16 cellular contexts compared by ENCODE assay signal in genomic region chr6:137715589-137716045, GRCh38.
DNase-seq lines count a peak whose midpoint lies in the region; ATAC-seq, FAIRE-seq and TF ChIP-seq lines count a peak whose summit lies in the region.
"Had no signal": no experiment of that assay in that cellular context is flagged by ENCODE, and none has a peak within 500 bp of the region (broad histone marks: within the 10 kb centered on the region; RNA-seq: fewer than 3 reads in every experiment).

No MANE protein-coding gene starts in this region.

- intact Hi-C loops in right lobe of liver (cut with DNase I), result no loop called here
- intact Hi-C loops in HepG2 (cut with micrococcal nuclease; ENCODE audit: unreplicated experiment), result no loop called here

- no peak for TF ChIP-seq EP300 in HepG2 (IDR thresholded peaks at IDR 0.05; ENCODE audit: low read depth in 2 of 2, low read length in 2 of 2)
- no peak for TF ChIP-seq EP300 in HepG2 (CRISPR knock-in tag; IDR thresholded peaks at IDR 0.05; ENCODE audit: borderline replicate concordance)

- H3K4me3 ChIP-seq in right lobe of liver (no peak overlapping the region), HepG2 (replicated peaks in 1 of 3; ENCODE audit: insufficient read depth in 1 of 3, low read depth in 2 of 3, low read length in 3 of 3) (no peak overlapping the region), fibroblast of villous mesenchyme (ENCODE audit: low read depth, low read length) (no peak overlapping the region), thymus (ENCODE audit: low read length) (no peak overlapping the region)
- H3K4me3 ChIP-seq: heart left ventricle, lung, pancreas had no signal

- no peaks in the 10 kb centered on the region for H3K79me2 ChIP-seq in HepG2 (ENCODE audit: insufficient read depth, low read length)

- no peak for TF ChIP-seq RAD21 in HepG2 (CRISPR knock-in tag; IDR thresholded peaks at IDR 0.05)

- H3K9ac ChIP-seq in HepG2 (ENCODE audit: insufficient read depth, low read depth, low read length), result no peak overlapping the region

- 60% methylated on average over 4 of the region's 4 CpGs for WGBS in right lobe of liver (ENCODE audit: insufficient coverage, low coverage, low lambda C conversion rate, missing lambda C conversion rate)
- 88% methylated on average over 4 of the region's 4 CpGs for WGBS in HepG2 (ENCODE audit: low lambda C conversion rate)
- WGBS in thymus, result 33% methylated on average over 4 of the region's 4 CpGs

- TF ChIP-seq CTCF in right lobe of liver (IDR thresholded peaks at IDR 0.05) (no peak), HepG2 (CRISPR knock-in tag; IDR thresholded peaks at IDR 0.05) (no peak), fibroblast of villous mesenchyme (IDR thresholded peaks at IDR 0.05; ENCODE audit: insufficient read depth, low read depth, low read length) (no peak)

- POLR2A ChIA-PET in HepG2 (lab: Yijun Ruan, JAX), result interaction anchor here (1.3 kb wide), 1 partner anchor 79 kb away, joined by 4 read pairs; no protein-coding TSS in a partner anchor

- H3K27ac Mint-ChIP-seq in T-helper 17 cell, result peak overlapping the region; percentile 98
- H3K27ac Mint-ChIP-seq: activated B cell treated with CpG ODN at 0.5 μM for 24 hours had no signal

- peak overlapping the region; percentile 46 for H3K4me3 Mint-ChIP-seq in T-helper 17 cell
- H3K4me3 Mint-ChIP-seq: activated B cell treated with CpG ODN at 0.5 μM for 24 hours had no signal

- H3K4me2 ChIP-seq in HepG2 (ENCODE audit: low read depth, low read length), result no peak overlapping the region

- no peak overlapping the region for H2AFZ ChIP-seq in HepG2 (ENCODE audit: low read length)

- H3K36me3 Mint-ChIP-seq in T-helper 17 cell (ENCODE audit: low read depth), result no peaks in the 10 kb centered on the region

- TF ChIP-seq POLR2A in right lobe of liver (IDR thresholded peaks at IDR 0.05) (no peak), HepG2 (IDR thresholded peaks at IDR 0.05; ENCODE audit: insufficient read depth in 1 of 2, low read depth in 2 of 2, low read length in 2 of 2) (no peak)

- H3K27me3 ChIP-seq in right lobe of liver, result no peaks in the 10 kb centered on the region
- no peaks in the 10 kb centered on the region for H3K27me3 ChIP-seq in HepG2 (ENCODE audit: control insufficient read depth in 1 of 2, insufficient read depth in 2 of 2, low read length in 2 of 2)
- H3K27me3 ChIP-seq in thymus (ENCODE audit: control insufficient read depth, insufficient read depth), result no peaks in the 10 kb centered on the region
- H3K27me3 ChIP-seq: heart left ventricle, pancreas had no signal

- peaks cover 26% of the 10 kb centered on the region for H3K4me1 Mint-ChIP-seq in T-helper 17 cell

- in situ Hi-C loops in HepG2 (cut with HindIII; ENCODE audit: extremely low pct_ligation_motif_present, low pct_unique_long_range_greater_than_20kb), result no loop called here

- H3K4me1 ChIP-seq in right lobe of liver, result peaks cover 0 to 1% (median 0%) of the 10 kb centered on the region in 4 donors
- H3K4me1 ChIP-seq in HepG2 (ENCODE audit: insufficient read depth, low read length), result peaks cover 33% of the 10 kb centered on the region
- peaks cover 19% of the 10 kb centered on the region for H3K4me1 ChIP-seq in thymus (ENCODE audit: control insufficient read depth, insufficient read depth, low read length)
- H3K4me1 ChIP-seq: BE2C, pancreas had no signal

- DNase-seq in right lobe of liver, result no peak
- DNase-seq in HepG2 (ENCODE audit: low spot score), result no peak
- peak in 1 of 3 donors; percentile 20 for DNase-seq in T-helper 17 cell
- peak; percentile 69 for DNase-seq in fibroblast of villous mesenchyme (ENCODE audit: low read depth)
- DNase-seq in stimulated activated CD4-positive, alpha-beta T cell treated with anti-CD3 and anti-CD28 coated beads, Interleukin-2, amount 100 ng/mL, for 24 hours, result no peak
- no peak for DNase-seq in NCI-H2227 treated with DMSO at 0.1 percent for 48 hours (lab: John Stamatoyannopoulos, UW)
- DNase-seq: activated B cell treated with CpG ODN at 0.5 μM for 24 hours, BE2C, heart left ventricle, NCI-H146, NCI-H82, pancreas had no signal

- ATAC-seq in right lobe of liver, result peak; percentile 28 to 61 (median 51)
- ATAC-seq in HepG2, result no peak
- peak; percentile 84 for ATAC-seq in T-helper 17 cell
- no peak for ATAC-seq in GM21825 (IDR thresholded peaks at IDR 0.05; ENCODE audit: unreplicated experiment)

- FAIRE-seq in HepG2 (lab: Jason Lieb, UNC), result no peak
- FAIRE-seq: G401.6, pancreas had no signal

- H3K27ac ChIP-seq in right lobe of liver, result no peak overlapping the region
- H3K27ac ChIP-seq in HepG2 (ENCODE audit: extremely low read length, insufficient read depth, low read length), result no peak overlapping the region
- peak overlapping the region; percentile 46 for H3K27ac ChIP-seq in thymus (ENCODE audit: low read depth)
- H3K27ac ChIP-seq: pancreas had no signal

- BruUV-seq in HepG2 (replicated peaks; lab: Mats Ljungman, UMichigan), result no TSS peak

- H3K9me3 ChIP-seq in right lobe of liver (no peaks in the 10 kb centered on the region), HepG2 (ENCODE audit: low read length) (no peaks in the 10 kb centered on the region), T-helper 17 cell (ENCODE audit: control insufficient read depth, low read length, poor library complexity, severe bottlenecking) (no peaks in the 10 kb centered on the region), thymus (ENCODE audit: control insufficient read depth) (no peaks in the 10 kb centered on the region)
- H3K9me3 ChIP-seq: BE2C, heart left ventricle, pancreas had no signal

- no peaks in the 10 kb centered on the region for H4K20me1 ChIP-seq in HepG2 (ENCODE audit: insufficient read depth, low read length)

- H3K27me3 Mint-ChIP-seq in T-helper 17 cell, result no peaks in the 10 kb centered on the region
- H3K27me3 Mint-ChIP-seq: activated B cell treated with CpG ODN at 0.5 μM for 24 hours had no signal

- CTCF ChIA-PET in HepG2 (lab: Yijun Ruan, JAX; ENCODE audit: low intra/inter-chr PET ratio, low total read pairs), result no interaction called here

- no peaks in the 10 kb centered on the region for H3K36me3 ChIP-seq in right lobe of liver
- no peaks in the 10 kb centered on the region for H3K36me3 ChIP-seq in HepG2 (replicated peaks in 1 of 2; ENCODE audit: control insufficient read depth in 1 of 2, insufficient read depth in 2 of 2, low read length in 2 of 2)
- H3K36me3 ChIP-seq in thymus (ENCODE audit: control insufficient read depth, insufficient read depth), result no peaks in the 10 kb centered on the region
- H3K36me3 ChIP-seq: BE2C, heart left ventricle, pancreas had no signal

TF ChIP-seq in HepG2, 621 proteins besides CTCF, POLR2A, EP300 and RAD21:
- no peak for TF ChIP-seq U2AF2 (IDR thresholded peaks at IDR 0.05; ENCODE audit: low read depth, low read length)
- no peak for TF ChIP-seq TEAD3 (CRISPR knock-in tag; optimal IDR thresholded peaks at IDR 0.05; ENCODE audit: borderline replicate concordance)
- TF ChIP-seq ISX (CRISPR knock-in tag; conservative IDR thresholded peaks at IDR 0.05), result no peak
- no peak for TF ChIP-seq ZNF781 (CRISPR knock-in tag; IDR thresholded peaks at IDR 0.05; ENCODE audit: borderline replicate concordance, not compliant biosample characterization)
- TF ChIP-seq SKI (IDR thresholded peaks at IDR 0.05; ENCODE audit: partially characterized antibody), result no peak

Comparison
In these comparisons a context has a peak if more than half of its experiments do, and no peak if none do; other contexts are left out.
1. ATAC-seq: peak in right lobe of liver (4 of 4) and T-helper 17 cell (single experiment); none in HepG2 (single experiment) and GM21825 (single experiment).